15 cellular contexts compared by ENCODE assay signal in the genomic region with DNA sequence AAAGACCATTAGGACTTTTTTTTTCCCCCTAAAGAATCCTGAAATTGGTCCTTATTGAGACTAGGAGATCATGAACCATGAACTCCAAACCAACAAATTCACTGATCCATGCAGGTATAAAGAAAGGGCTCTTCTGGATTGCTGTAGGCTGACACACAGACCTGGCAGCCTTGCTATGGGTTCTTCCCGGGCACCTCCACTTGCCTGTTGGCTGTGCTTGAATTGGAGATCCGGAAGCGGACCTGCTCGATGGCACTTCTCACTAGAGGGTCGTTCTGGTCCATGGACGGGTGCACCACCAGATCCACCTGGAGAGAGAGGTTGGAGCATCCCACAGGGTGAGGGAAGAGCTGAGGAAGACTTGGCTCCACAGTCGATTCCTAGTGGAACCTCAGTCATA. TPM values are rescaled to one million over a fixed set of nuclear protein-coding genes. Genes with fewer than 3 reads are reported as not detected.
A peak's percentile ranks its signal among the peaks of the same experiment; 100 is the strongest.
DNase-seq lines count a peak whose midpoint lies in the region; ATAC-seq and TF ChIP-seq lines count a peak whose summit lies in the region.
"Had no signal": no experiment of that assay in that cellular context is flagged by ENCODE, and none has a peak within 500 bp of the region (broad histone marks: within the 10 kb centered on the region; RNA-seq: fewer than 3 reads in every experiment).

No MANE protein-coding gene starts in this region.

- 92 to 95% methylated on average over 5 to 7 of the region's 7 CpGs for WGBS in endodermal cell (ENCODE audit: insufficient coverage in 1 of 2, insufficient read length in 1 of 2), 2 experiments

- H3K27me3 Mint-ChIP-seq in activated CD8-positive, alpha-beta T cell treated with anti-CD3 and anti-CD28 coated beads, Interleukin-2, amount 10 ng/mL, durations not matched to agents 7 days and 5 days (ENCODE audit: low read depth), result no peaks in the 10 kb centered on the region
- no peaks in the 10 kb centered on the region for H3K27me3 Mint-ChIP-seq in activated CD8-positive, alpha-beta T cell treated with anti-CD3 and anti-CD28 coated beads for 36 hours
- H3K27me3 Mint-ChIP-seq in T-helper 17 cell, result no peaks in the 10 kb centered on the region
- H3K27me3 Mint-ChIP-seq in endodermal cell (ENCODE audit: insufficient read depth), result no peaks in the 10 kb centered on the region
- H3K27me3 Mint-ChIP-seq in neural crest cell (ENCODE audit: low read depth), result no peaks in the 10 kb centered on the region
- H3K27me3 Mint-ChIP-seq: CD8-positive, alpha-beta memory T cell had no signal

- no peaks in the 10 kb centered on the region for H3K27me3 ChIP-seq in endodermal cell (ENCODE audit: control insufficient read depth, insufficient read depth, low read length, poor library complexity, severe bottlenecking)

- H3K9ac ChIP-seq in endodermal cell (ENCODE audit: extremely low read depth, low read length, poor library complexity, severe bottlenecking), result no peak overlapping the region

- no peak overlapping the region for H3K4me3 ChIP-seq in endodermal cell (ENCODE audit: low read length)
- H3K4me3 ChIP-seq: HAP-1 had no signal

- H3K27ac ChIP-seq in endodermal cell (ENCODE audit: low read depth, low read length), result no peak overlapping the region
- H3K27ac ChIP-seq: 22Rv1 had no signal

- no peak for DNase-seq in activated CD8-positive, alpha-beta T cell treated with anti-CD3 and anti-CD28 coated beads, Interleukin-2, amount 10 ng/mL, durations not matched to agents 7 days and 5 days
- DNase-seq in activated CD8-positive, alpha-beta T cell treated with anti-CD3 and anti-CD28 coated beads for 36 hours, result no peak
- DNase-seq in T-helper 17 cell, result no peak
- DNase-seq in endodermal cell, result no peak
- no peak for DNase-seq in neural crest cell (ENCODE audit: low read depth, low spot score)
- no peak for DNase-seq in stimulated activated CD4-positive, alpha-beta T cell treated with anti-CD3 and anti-CD28 coated beads, Interleukin-4, amount 100 ng/mL, for 4 hours
- DNase-seq in left colon, result no peak
- DNase-seq: Caco-2; CD8-positive, alpha-beta memory T cell; DND-41; GDM1 had no signal

- no peaks in the 10 kb centered on the region for H3K9me3 Mint-ChIP-seq in activated CD8-positive, alpha-beta T cell treated with anti-CD3 and anti-CD28 coated beads, Interleukin-2, amount 10 ng/mL, durations not matched to agents 7 days and 5 days (ENCODE audit: insufficient read depth)
- no peaks in the 10 kb centered on the region for H3K9me3 Mint-ChIP-seq in activated CD8-positive, alpha-beta T cell treated with anti-CD3 and anti-CD28 coated beads for 36 hours
- no peaks in the 10 kb centered on the region for H3K9me3 Mint-ChIP-seq in endodermal cell
- H3K9me3 Mint-ChIP-seq in neural crest cell, result no peaks in the 10 kb centered on the region
- H3K9me3 Mint-ChIP-seq: CD14-positive monocyte; CD8-positive, alpha-beta memory T cell had no signal

- ATAC-seq in activated CD8-positive, alpha-beta T cell treated with anti-CD3 and anti-CD28 coated beads, Interleukin-2, amount 10 ng/mL, durations not matched to agents 7 days and 5 days, result no peak
- no peak for ATAC-seq in activated CD8-positive, alpha-beta T cell treated with anti-CD3 and anti-CD28 coated beads for 36 hours
- ATAC-seq in T-helper 17 cell, result no peak
- ATAC-seq in left colon, result no peak
- no peak for ATAC-seq in GM19452 (IDR thresholded peaks at IDR 0.05; ENCODE audit: unreplicated experiment)

- H3K36me3 ChIP-seq in endodermal cell (ENCODE audit: control insufficient read depth, insufficient read depth, low read length), result peaks cover 98% of the 10 kb centered on the region

- POLR2A ChIA-PET in activated CD8-positive, alpha-beta T cell treated with anti-CD3 and anti-CD28 coated beads, Interleukin-2, amount 10 ng/mL, durations not matched to agents 7 days and 5 days (lab: Charles Lee), result no interaction called here
- POLR2A ChIA-PET in activated CD8-positive, alpha-beta T cell treated with anti-CD3 and anti-CD28 coated beads for 36 hours (lab: Charles Lee), result no interaction called here

- peak overlapping the region; percentile 12 for H3K27ac Mint-ChIP-seq in activated CD8-positive, alpha-beta T cell treated with anti-CD3 and anti-CD28 coated beads, Interleukin-2, amount 10 ng/mL, durations not matched to agents 7 days and 5 days
- no peak overlapping the region for H3K27ac Mint-ChIP-seq in activated CD8-positive, alpha-beta T cell treated with anti-CD3 and anti-CD28 coated beads for 36 hours
- H3K27ac Mint-ChIP-seq in T-helper 17 cell, result peak overlapping the region; percentile 49
- peak overlapping the region; percentile 71 for H3K27ac Mint-ChIP-seq in endodermal cell
- H3K27ac Mint-ChIP-seq in neural crest cell (ENCODE audit: unreplicated experiment), result peak overlapping the region; percentile 35

- CTCF ChIA-PET in activated CD8-positive, alpha-beta T cell treated with anti-CD3 and anti-CD28 coated beads, Interleukin-2, amount 10 ng/mL, durations not matched to agents 7 days and 5 days (lab: Charles Lee), result no interaction called here
- CTCF ChIA-PET in activated CD8-positive, alpha-beta T cell treated with anti-CD3 and anti-CD28 coated beads for 36 hours (lab: Charles Lee), result interaction anchor here (1.1 kb wide), 1 partner anchor 13 kb away, joined by 4 read pairs; no protein-coding TSS in a partner anchor

- intact Hi-C loops in activated CD8-positive, alpha-beta T cell treated with anti-CD3 and anti-CD28 coated beads for 36 hours (cut with micrococcal nuclease), result no loop called here
- intact Hi-C loops in left colon (cut with DNase I, micrococcal nuclease), result no loop called here

- H3K9me3 ChIP-seq in T-helper 17 cell (ENCODE audit: control insufficient read depth, low read length, poor library complexity, severe bottlenecking) (no peaks in the 10 kb centered on the region), endodermal cell (ENCODE audit: control insufficient read depth, low read length) (no peaks in the 10 kb centered on the region)
- H3K9me3 ChIP-seq: Caco-2, HAP-1 had no signal

- no peak for TF ChIP-seq CTCF in activated CD8-positive, alpha-beta T cell treated with anti-CD3 and anti-CD28 coated beads for 36 hours (IDR thresholded peaks at IDR 0.05)
- TF ChIP-seq CTCF in endodermal cell (conservative IDR thresholded peaks at IDR 0.05), result no peak
- no peak for TF ChIP-seq CTCF in neural crest cell (conservative IDR thresholded peaks at IDR 0.05)

- H3K4me1 Mint-ChIP-seq in activated CD8-positive, alpha-beta T cell treated with anti-CD3 and anti-CD28 coated beads, Interleukin-2, amount 10 ng/mL, durations not matched to agents 7 days and 5 days (ENCODE audit: low read depth), result no peaks in the 10 kb centered on the region
- no peaks in the 10 kb centered on the region for H3K4me1 Mint-ChIP-seq in activated CD8-positive, alpha-beta T cell treated with anti-CD3 and anti-CD28 coated beads for 36 hours (ENCODE audit: low read depth)
- no peaks in the 10 kb centered on the region for H3K4me1 Mint-ChIP-seq in T-helper 17 cell
- no peaks in the 10 kb centered on the region for H3K4me1 Mint-ChIP-seq in endodermal cell
- no peaks in the 10 kb centered on the region for H3K4me1 Mint-ChIP-seq in neural crest cell
- H3K4me1 Mint-ChIP-seq: CD14-positive monocyte; CD8-positive, alpha-beta memory T cell had no signal

- no peak overlapping the region for H3K4me3 Mint-ChIP-seq in activated CD8-positive, alpha-beta T cell treated with anti-CD3 and anti-CD28 coated beads, Interleukin-2, amount 10 ng/mL, durations not matched to agents 7 days and 5 days
- H3K4me3 Mint-ChIP-seq in activated CD8-positive, alpha-beta T cell treated with anti-CD3 and anti-CD28 coated beads for 36 hours, result no peak overlapping the region
- H3K4me3 Mint-ChIP-seq in T-helper 17 cell, result no peak overlapping the region
- no peak overlapping the region for H3K4me3 Mint-ChIP-seq in endodermal cell
- H3K4me3 Mint-ChIP-seq in neural crest cell, result no peak overlapping the region
- H3K4me3 Mint-ChIP-seq: CD14-positive monocyte; CD8-positive, alpha-beta memory T cell had no signal

- no peaks in the 10 kb centered on the region for H3K4me1 ChIP-seq in endodermal cell (ENCODE audit: control insufficient read depth, insufficient read depth, low read length)
- H3K4me1 ChIP-seq: Caco-2, HAP-1 had no signal

- H3K36me3 Mint-ChIP-seq in activated CD8-positive, alpha-beta T cell treated with anti-CD3 and anti-CD28 coated beads, Interleukin-2, amount 10 ng/mL, durations not matched to agents 7 days and 5 days (ENCODE audit: low read depth), result peaks cover 51% of the 10 kb centered on the region
- peaks cover 28% of the 10 kb centered on the region for H3K36me3 Mint-ChIP-seq in activated CD8-positive, alpha-beta T cell treated with anti-CD3 and anti-CD28 coated beads for 36 hours (ENCODE audit: low read depth)
- H3K36me3 Mint-ChIP-seq in T-helper 17 cell (ENCODE audit: low read depth), result peaks cover 15% of the 10 kb centered on the region
- peaks cover 94% of the 10 kb centered on the region for H3K36me3 Mint-ChIP-seq in endodermal cell (ENCODE audit: low read depth)
- peaks cover 23% of the 10 kb centered on the region for H3K36me3 Mint-ChIP-seq in neural crest cell (ENCODE audit: low read depth)

RNA-seq across cellular contexts. Expression of gene GTF3C1, which starts 51.3 kb away (rescaled TPM):
- total RNA-seq in activated CD8-positive, alpha-beta T cell treated with anti-CD3 and anti-CD28 coated beads, Interleukin-2, amount 10 ng/mL, durations not matched to agents 7 days and 5 days, result 10 to 100 TPM; 55.8 to 58.5 TPM
- 10 to 100 TPM; 55.9 to 58.6 TPM for total RNA-seq in activated CD8-positive, alpha-beta T cell treated with anti-CD3 and anti-CD28 coated beads for 36 hours
- total RNA-seq in T-helper 17 cell, result 10 to 100 TPM; 55.3 to 55.6 TPM
- total RNA-seq in endodermal cell, result 100 to 1,000 TPM; 138 TPM
- polyA plus RNA-seq in endodermal cell (2013, experiment 1 of 2), result 73.5 TPM
- 77.1 TPM for polyA plus RNA-seq in endodermal cell (2013, experiment 2 of 2)
- 123 and 125 TPM in 2 replicates for total RNA-seq in neural crest cell
- total RNA-seq in left colon, result 10 to 100 TPM; 45.8 to 48.8 TPM

RNA-seq across cellular contexts. Expression of gene KATNIP, which starts 51.5 kb away (rescaled TPM):
- total RNA-seq in activated CD8-positive, alpha-beta T cell treated with anti-CD3 and anti-CD28 coated beads, Interleukin-2, amount 10 ng/mL, durations not matched to agents 7 days and 5 days, result 10 to 100 TPM; 18.6 to 19.0 TPM
- total RNA-seq in activated CD8-positive, alpha-beta T cell treated with anti-CD3 and anti-CD28 coated beads for 36 hours, result 10 to 100 TPM in 1 of 2 experiments, 1 to 10 TPM in 1; 9.6 to 11.5 TPM
- total RNA-seq in T-helper 17 cell, result 10 to 100 TPM; 28.6 to 29.7 TPM
- 10 to 100 TPM; 33.6 to 39.1 TPM for total RNA-seq in endodermal cell
- 14.5 TPM for polyA plus RNA-seq in endodermal cell (2013, experiment 1 of 2)
- 13.9 TPM for polyA plus RNA-seq in endodermal cell (2013, experiment 2 of 2)
- 24.3 and 27.6 TPM in 2 replicates for total RNA-seq in neural crest cell
- 10 to 100 TPM; 30.2 to 38.7 TPM for total RNA-seq in left colon
